26 cellular contexts compared by ENCODE assay signal in genomic region chr11:121441533-121441932, GRCh38. TPM values are rescaled to one million over a fixed set of nuclear protein-coding genes. Genes with fewer than 3 reads are reported as not detected.
DNase-seq lines count a peak whose midpoint lies in the region; ATAC-seq and TF ChIP-seq lines count a peak whose summit lies in the region.
"Had no signal": no experiment of that assay in that cellular context is flagged by ENCODE, and none has a peak within 500 bp of the region (broad histone marks: within the 10 kb centered on the region; RNA-seq: fewer than 3 reads in every experiment).

No MANE protein-coding gene starts in this region.

- intact Hi-C loops in esophagus muscularis mucosa (cut with DNase I): loop anchor here (10.0 kb wide), 1 partner anchor 117 kb away; no protein-coding TSS in a partner anchor

- no peak for ATAC-seq in HG03159 (IDR thresholded peaks at IDR 0.05; ENCODE audit: unreplicated experiment)
- ATAC-seq: Right ventricle myocardium inferior, SK-N-SH treated with all-trans-retinoic acid at 6 μM for 48 hours had no signal

- H3K27me3 ChIP-seq in esophagus (ENCODE audit: control insufficient read depth in 1 of 2, insufficient read depth in 2 of 2, low read length in 2 of 2) (no peaks in the 10 kb centered on the region), esophagus muscularis mucosa (no peaks in the 10 kb centered on the region)
- H3K27me3 ChIP-seq: SJCRH30 had no signal

- no peak for TF ChIP-seq POLR2A in esophagus muscularis mucosa (IDR thresholded peaks at IDR 0.05; ENCODE audit: low read depth)

- WGBS in esophagus, 2 donors: 38 to 52% methylated on average over 2 of the region's 2 CpGs
- 75% methylated on average over 2 of the region's 2 CpGs for WGBS in esophagus muscularis mucosa

- no peak for TF ChIP-seq EP300 in esophagus muscularis mucosa (IDR thresholded peaks at IDR 0.05)

- H3K9me3 ChIP-seq in esophagus (ENCODE audit: control insufficient read depth in 2 of 2, insufficient read depth in 1 of 2, low read depth in 1 of 2, low read length in 1 of 2): no peaks in the 10 kb centered on the region
- no peaks in the 10 kb centered on the region for H3K9me3 ChIP-seq in esophagus muscularis mucosa
- H3K9me3 ChIP-seq: SJCRH30 had no signal

- TF ChIP-seq CTCF in GM10248 (IDR thresholded peaks at IDR 0.05; ENCODE audit: control extremely low read depth, extremely low read depth, low read depth, missing control alignments): no peak
- no peak for TF ChIP-seq CTCF in esophagus muscularis mucosa (IDR thresholded peaks at IDR 0.05)

- POLR2A ChIA-PET in GM10248 (lab: Yijun Ruan, JAX): no interaction called here

- CTCF ChIA-PET in GM10248 (lab: Yijun Ruan, JAX): interaction anchor here (0.8 to 5.8 kb wide), 7 partner anchors 9 to 74 kb away, joined by 3 to 29 read pairs (median 5); no protein-coding TSS in a partner anchor

- H3K27ac ChIP-seq in esophagus (ENCODE audit: low read depth in 2 of 2, low read length in 1 of 2): peak overlapping the region; percentile 13 to 24
- peak overlapping the region; percentile 37 for H3K27ac ChIP-seq in substantia nigra (ENCODE audit: low read depth, low read length, poor library complexity, severe bottlenecking)
- no peak overlapping the region for H3K27ac ChIP-seq in esophagus muscularis mucosa (replicated peaks in 1 of 4)
- H3K27ac ChIP-seq: 22Rv1, C4-2B, PC-9, SJCRH30 had no signal

- DNase-seq in DMS53 (lab: John Stamatoyannopoulos, UW) (peak; percentile 10), DMS53 treated with DMSO at 0.1 percent for 48 hours (lab: John Stamatoyannopoulos, UW; ENCODE audit: unreplicated experiment) (no peak), NCI-H146 treated with DMSO at 0.1 percent for 48 hours (lab: John Stamatoyannopoulos, UW; ENCODE audit: unreplicated experiment) (peak; percentile 33), substantia nigra (lab: John Stamatoyannopoulos, UW) (peak in 3 of 49 donors; percentile 21 to 39 (median 29)), GM10248 (ENCODE audit: extremely low spot score) (no peak), esophagus muscularis mucosa (ENCODE audit: extremely low spot score) (no peak)
- DNase-seq: CD8-positive, alpha-beta memory T cell; DMS 273 treated with DMSO at 0.1 percent for 48 hours; DND-41; KBM-7; MM.1S; NCI-H1694 treated with DMSO at 0.1 percent for 48 hours; NCI-H2081; NCI-H2171; NCI-H226; NCI-H524 treated with DMSO at 0.1 percent for 48 hours; NCI-H82; NK-92 treated with Interleukin-12 subunit alpha and Interleukin-12 subunit beta, amount 100 ng/mL, for 24 hours; PC-9; SJCRH30 had no signal

- H3K36me3 ChIP-seq in esophagus (ENCODE audit: control insufficient read depth in 2 of 2, insufficient read depth in 2 of 2, low read length in 1 of 2) (no peaks in the 10 kb centered on the region), esophagus muscularis mucosa (no peaks in the 10 kb centered on the region)
- H3K36me3 ChIP-seq: SJCRH30 had no signal

- H3K4me1 ChIP-seq in esophagus (ENCODE audit: control insufficient read depth in 2 of 2, insufficient read depth in 2 of 2, low read length in 1 of 2) (peaks cover 0 to 5% of the 10 kb centered on the region in 2 donors), esophagus muscularis mucosa (peaks cover 0 to 14% (median 4%) of the 10 kb centered on the region in 4 donors)
- H3K4me1 ChIP-seq: SJCRH30 had no signal

- H3K4me3 ChIP-seq in esophagus (ENCODE audit: low read depth in 1 of 2, low read length in 2 of 2): no peak overlapping the region
- H3K4me3 ChIP-seq in esophagus muscularis mucosa: no peak overlapping the region
- H3K4me3 ChIP-seq: PC-9, SJCRH30 had no signal

RNA-seq across cellular contexts. Expression of gene SORL1, which starts 10.6 kb away (rescaled TPM):
- 1 to 10 TPM; 2.5 to 3.0 TPM for polyA plus RNA-seq in esophagus
- 10 to 100 TPM in 1 of 4 donors, 1 to 10 TPM in 3; 3.0 to 12.3 (median 8.1) TPM for total RNA-seq in esophagus muscularis mucosa

Comparison
In these comparisons a context has a peak if more than half of its experiments do, and no peak if none do; other contexts are left out.
1. DNase-seq: peak in DMS53 (single experiment) and NCI-H146 treated with DMSO at 0.1 percent for 48 hours (single experiment); none in DMS53 treated with DMSO at 0.1 percent for 48 hours (single experiment), GM10248 (single experiment) and esophagus muscularis mucosa (single experiment).
2. H3K27ac ChIP-seq: peak in esophagus (2 of 2) and substantia nigra (single experiment); none in esophagus muscularis mucosa (0 of 4).